Comparison of ENCODE assay signal across 26 cellular contexts in genomic region chrX:138982350-138982749, GRCh38.
DNase-seq lines count a peak whose midpoint lies in the region; ATAC-seq, FAIRE-seq and TF ChIP-seq lines count a peak whose summit lies in the region.
"Had no signal": no experiment of that assay in that cellular context is flagged by ENCODE, and none has a peak within 500 bp of the region (broad histone marks: within the 10 kb centered on the region; RNA-seq: fewer than 3 reads in every experiment).

No MANE protein-coding gene starts in this region.

- in situ Hi-C loops in KBM-7 (cut with MboI; ENCODE audit: low pct_unique_long_range_greater_than_20kb, low sequenced_read_pairs), result no loop called here

- WGBS in pancreas, 2 donors, result 45 to 60% methylated on average over 4 of the region's 4 CpGs

- intact Hi-C loops in pancreas (cut with DNase I), result no loop called here

- no peaks in the 10 kb centered on the region for H3K27me3 ChIP-seq in pancreas
- H3K27me3 ChIP-seq: BE2C had no signal

- H3K4me1 ChIP-seq in pancreas, result no peaks in the 10 kb centered on the region
- H3K4me1 ChIP-seq: A549, BE2C had no signal

- no peaks in the 10 kb centered on the region for H3K9me3 ChIP-seq in pancreas
- H3K9me3 ChIP-seq: A549, BE2C had no signal

- TF ChIP-seq CTCF in NB4 (IDR thresholded peaks at IDR 0.05; ENCODE audit: low read depth, low read length), result no peak
- TF ChIP-seq CTCF in pancreas (IDR thresholded peaks at IDR 0.05), result no peak

- H3K4me3 ChIP-seq in NB4 (ENCODE audit: low read depth, low read length) (no peak overlapping the region), pancreas (no peak overlapping the region)
- H3K4me3 ChIP-seq: A549, GM12878 had no signal

- no peak for TF ChIP-seq POLR2A in NB4 (IDR thresholded peaks at IDR 0.05; ENCODE audit: extremely low read depth, insufficient read length)

- no peak for ATAC-seq in pancreas
- ATAC-seq: A549, GM12878 had no signal

- FAIRE-seq in pancreas (lab: Jason Lieb, UNC), result peak; percentile 17
- FAIRE-seq: GM12878, HTR-8/SVneo had no signal

- DNase-seq in KBM-7, result peak; percentile 24
- peak; percentile 22 for DNase-seq in NB4 (ENCODE audit: low read depth)
- DNase-seq in SKM-1 (lab: John Stamatoyannopoulos, UW; ENCODE audit: unreplicated experiment), result peak; percentile 19
- no peak for DNase-seq in pancreas
- DNase-seq in epidermal melanocyte (ENCODE audit: insufficient read length, low spot score), result no peak
- DNase-seq in activated effector memory CD4-positive, alpha-beta T cell treated with Interleukin-2 at 50 U/mL for 16 hours, result no peak
- DNase-seq in NCI-H446 (lab: John Stamatoyannopoulos, UW), result no peak
- DNase-seq: BE2C; CD4-positive, alpha-beta T cell; COR-L47; DMS 273 treated with DMSO at 0.1 percent for 48 hours; DMS79 treated with DMSO at 0.1 percent for 48 hours; GOT3; HCEC 1CT; IMR-90; NCI-H1092 treated with DMSO at 0.1 percent for 48 hours; NCI-H146; NCI-H2029; NCI-H2227 treated with DMSO at 0.1 percent for 48 hours; NCI-H524; NCI-H82; SHP77 treated with DMSO at 0.1 percent for 48 hours had no signal

- no peak overlapping the region for H3K27ac ChIP-seq in pancreas
- H3K27ac ChIP-seq: A549, RWPE1 had no signal

- H3K36me3 ChIP-seq in pancreas, result no peaks in the 10 kb centered on the region
- H3K36me3 ChIP-seq: BE2C had no signal

Comparison
In these comparisons a context has a peak if more than half of its experiments do, and no peak if none do; other contexts are left out.
1. DNase-seq: peak in KBM-7 (single experiment), NB4 (single experiment) and SKM-1 (single experiment); none in pancreas (0 of 6), epidermal melanocyte (single experiment), activated effector memory CD4-positive, alpha-beta T cell treated with Interleukin-2 at 50 U/mL for 16 hours (single experiment) and NCI-H446 (0 of 2).